Comparison of ENCODE assay signal across 23 cellular contexts in genomic region chr6:148445116-148445515, GRCh38.
DNase-seq lines count a peak whose midpoint lies in the region; ATAC-seq and TF ChIP-seq lines count a peak whose summit lies in the region.
"Had no signal": no experiment of that assay in that cellular context is flagged by ENCODE, and none has a peak within 500 bp of the region (broad histone marks: within the 10 kb centered on the region; RNA-seq: fewer than 3 reads in every experiment).

No MANE protein-coding gene starts in this region.

- intact Hi-C loops in Caco-2 (cut with micrococcal nuclease; ENCODE audit: unreplicated experiment) (loop anchor here (1.0 to 2.0 kb wide), 2 partner anchors 18 to 30 kb away; no protein-coding TSS in a partner anchor), PC-9 (cut with micrococcal nuclease; ENCODE audit: unreplicated experiment) (loop anchor here (1.0 to 2.0 kb wide), 5 partner anchors 39 to 252 kb away; partner anchors contain the start of gene SASH1)

- H4K20me1 ChIP-seq in PC-9 (ENCODE audit: insufficient read depth): no peaks in the 10 kb centered on the region

- no peaks in the 10 kb centered on the region; the same call in 1 of the 2 replicates for H3K79me2 ChIP-seq in PC-9 (ENCODE audit: low read depth)

- no peak for TF ChIP-seq CTCF in Caco-2 (IDR thresholded peaks at IDR 0.05; ENCODE audit: insufficient read depth in 1 of 2, low read depth in 1 of 2, low read length in 1 of 2, severe bottlenecking in 1 of 2, unreplicated experiment in 1 of 2)
- no peak for TF ChIP-seq CTCF in PC-9 (conservative IDR thresholded peaks at IDR 0.05)
- TF ChIP-seq CTCF in endothelial cell (IDR thresholded peaks at IDR 0.05; ENCODE audit: unreplicated experiment): no peak

- H3K27me3 ChIP-seq in Caco-2 (replicated peaks; ENCODE audit: control insufficient read depth, insufficient read depth, low read length) (no peaks in the 10 kb centered on the region), PC-9 (ENCODE audit: insufficient read depth, low read depth) (no peaks in the 10 kb centered on the region)
- H3K27me3 ChIP-seq: BE2C, esophagus muscularis mucosa, gastroesophageal sphincter had no signal

- peak overlapping the region; percentile 22 for H3K4me3 Mint-ChIP-seq in Caco-2 (ENCODE audit: unreplicated experiment)
- H3K4me3 Mint-ChIP-seq in endothelial cell (ENCODE audit: unreplicated experiment): no peak overlapping the region
- no peak overlapping the region for H3K4me3 Mint-ChIP-seq in activated CD8-positive, alpha-beta memory T cell treated with anti-CD3 and anti-CD28 coated beads, Interleukin-2, amount 10 ng/mL, durations not matched to agents 7 days and 5 days
- H3K4me3 Mint-ChIP-seq: activated B cell treated with CpG ODN at 0.5 μM for 24 hours; activated naive CD4-positive, alpha-beta T cell treated with anti-CD3 and anti-CD28 coated beads, Interleukin-2, amount 50 U/mL, for 24 hours; neural crest cell had no signal

- H2AFZ ChIP-seq in PC-9: no peak overlapping the region

- DNase-seq in Caco-2 (peak; percentile 77 to 86), PC-9 (peak; percentile 67 to 95), endothelial cell (ENCODE audit: low spot score) (no peak), NCI-H1694 treated with DMSO at 0.1 percent for 48 hours (lab: John Stamatoyannopoulos, UW) (no peak), NCI-H1092 treated with DMSO at 0.1 percent for 48 hours (lab: John Stamatoyannopoulos, UW) (no peak)
- no peak for DNase-seq in activated CD8-positive, alpha-beta memory T cell treated with anti-CD3 and anti-CD28 coated beads, Interleukin-2, amount 10 ng/mL, durations not matched to agents 7 days and 5 days
- DNase-seq: activated B cell treated with CpG ODN at 0.5 μM for 24 hours; activated CD8-positive, alpha-beta memory T cell treated with anti-CD3 and anti-CD28 coated beads, Interleukin-2, amount 50 U/mL, for 4 hours; BE2C; central memory CD4-positive, alpha-beta T cell; GDM1; NCI-H2029; NCI-H69 had no signal

- POLR2A ChIA-PET in Caco-2 (lab: Charles Lee): no interaction called here
- POLR2A ChIA-PET in PC-9 (lab: Charles Lee; ENCODE audit: unreplicated experiment): no interaction called here

- H3K36me3 ChIP-seq in Caco-2 (ENCODE audit: control insufficient read depth, insufficient read depth, low read length): no peaks in the 10 kb centered on the region
- no peaks in the 10 kb centered on the region for H3K36me3 ChIP-seq in PC-9 (ENCODE audit: low read depth)
- H3K36me3 ChIP-seq in mesodermal cell (ENCODE audit: control insufficient read depth, insufficient read depth, low read length): peaks cover 28% of the 10 kb centered on the region
- H3K36me3 ChIP-seq: BE2C, HAP-1, prostate gland had no signal

- H3K4me1 ChIP-seq in Caco-2: peaks cover 52% of the 10 kb centered on the region
- H3K4me1 ChIP-seq in PC-9 (replicated peaks; ENCODE audit: insufficient read depth): peaks cover 76% of the 10 kb centered on the region
- H3K4me1 ChIP-seq in mesodermal cell (ENCODE audit: control insufficient read depth, insufficient read depth, low read length, poor library complexity, severe bottlenecking): peaks cover 39% of the 10 kb centered on the region
- H3K4me1 ChIP-seq: BE2C, HAP-1, prostate gland had no signal

- H3F3A ChIP-seq in PC-9 (ENCODE audit: insufficient read depth, low read depth): peaks cover 44% of the 10 kb centered on the region

- peak overlapping the region; percentile 83 for H3K27ac Mint-ChIP-seq in Caco-2 (ENCODE audit: unreplicated experiment)
- peak overlapping the region; percentile 57 for H3K27ac Mint-ChIP-seq in endothelial cell (ENCODE audit: unreplicated experiment)
- no peak overlapping the region for H3K27ac Mint-ChIP-seq in activated CD8-positive, alpha-beta memory T cell treated with anti-CD3 and anti-CD28 coated beads, Interleukin-2, amount 10 ng/mL, durations not matched to agents 7 days and 5 days
- H3K27ac Mint-ChIP-seq: activated B cell treated with CpG ODN at 0.5 μM for 24 hours; activated naive CD4-positive, alpha-beta T cell treated with anti-CD3 and anti-CD28 coated beads, Interleukin-2, amount 50 U/mL, for 24 hours had no signal

- H3K9me3 Mint-ChIP-seq in Caco-2 (ENCODE audit: unreplicated experiment) (no peaks in the 10 kb centered on the region), endothelial cell (ENCODE audit: unreplicated experiment) (no peaks in the 10 kb centered on the region)
- H3K9me3 Mint-ChIP-seq in activated CD8-positive, alpha-beta memory T cell treated with anti-CD3 and anti-CD28 coated beads, Interleukin-2, amount 10 ng/mL, durations not matched to agents 7 days and 5 days (ENCODE audit: low read depth): no peaks in the 10 kb centered on the region
- H3K9me3 Mint-ChIP-seq: activated B cell treated with CpG ODN at 0.5 μM for 24 hours; activated naive CD4-positive, alpha-beta T cell treated with anti-CD3 and anti-CD28 coated beads, Interleukin-2, amount 50 U/mL, for 24 hours; neural crest cell had no signal

- H3K36me3 Mint-ChIP-seq in Caco-2 (ENCODE audit: insufficient read depth, unreplicated experiment) (peaks cover 41% of the 10 kb centered on the region), endothelial cell (ENCODE audit: low read depth, unreplicated experiment) (peaks cover 51% of the 10 kb centered on the region)
- H3K36me3 Mint-ChIP-seq in activated CD8-positive, alpha-beta memory T cell treated with anti-CD3 and anti-CD28 coated beads, Interleukin-2, amount 10 ng/mL, durations not matched to agents 7 days and 5 days: no peaks in the 10 kb centered on the region
- H3K36me3 Mint-ChIP-seq: activated naive CD4-positive, alpha-beta T cell treated with anti-CD3 and anti-CD28 coated beads, Interleukin-2, amount 50 U/mL, for 24 hours had no signal

- no peaks in the 10 kb centered on the region for H3K9me2 ChIP-seq in PC-9 (ENCODE audit: insufficient read depth)

- H3K4me1 Mint-ChIP-seq in Caco-2 (ENCODE audit: low read depth, unreplicated experiment): peaks cover 38% of the 10 kb centered on the region
- peaks cover 74% of the 10 kb centered on the region for H3K4me1 Mint-ChIP-seq in endothelial cell (ENCODE audit: unreplicated experiment)
- H3K4me1 Mint-ChIP-seq in activated CD8-positive, alpha-beta memory T cell treated with anti-CD3 and anti-CD28 coated beads, Interleukin-2, amount 10 ng/mL, durations not matched to agents 7 days and 5 days: peaks cover 6% of the 10 kb centered on the region
- H3K4me1 Mint-ChIP-seq: activated naive CD4-positive, alpha-beta T cell treated with anti-CD3 and anti-CD28 coated beads, Interleukin-2, amount 50 U/mL, for 24 hours had no signal

- WGBS in mesodermal cell (ENCODE audit: insufficient coverage in 2 of 2), 2 experiments: 89 to 92% methylated on average over 5 to 6 of the region's 6 CpGs

- CTCF ChIA-PET in Caco-2 (lab: Charles Lee) (interaction anchor here (1.2 kb wide), 1 partner anchor 40 kb away, joined by 4 read pairs; no protein-coding TSS in a partner anchor), PC-9 (lab: Charles Lee) (no interaction called here)
- CTCF ChIA-PET in activated CD8-positive, alpha-beta memory T cell treated with anti-CD3 and anti-CD28 coated beads, Interleukin-2, amount 10 ng/mL, durations not matched to agents 7 days and 5 days (lab: Charles Lee): no interaction called here

- H3K4me3 ChIP-seq in Caco-2 (ENCODE audit: low read depth, low read length) (no peak overlapping the region), PC-9 (peak overlapping the region; percentile 28; the same call in 1 of the 2 replicates), mesodermal cell (ENCODE audit: extremely low read depth, insufficient read depth, low read length, poor library complexity, severe bottlenecking) (no peak overlapping the region)
- H3K4me3 ChIP-seq: A549, esophagus muscularis mucosa, gastroesophageal sphincter, HAP-1, prostate gland had no signal

- ATAC-seq in activated CD8-positive, alpha-beta memory T cell treated with anti-CD3 and anti-CD28 coated beads, Interleukin-2, amount 10 ng/mL, durations not matched to agents 7 days and 5 days: no peak
- ATAC-seq in GM21786 (IDR thresholded peaks at IDR 0.05; ENCODE audit: unreplicated experiment): no peak
- ATAC-seq: A549, gastroesophageal sphincter, Right ventricle myocardium inferior had no signal

- H3K9me3 ChIP-seq in Caco-2: no peaks in the 10 kb centered on the region
- H3K9me3 ChIP-seq in PC-9 (ENCODE audit: insufficient read depth, low read depth): no peaks in the 10 kb centered on the region; the same call in 1 of the 2 replicates
- H3K9me3 ChIP-seq in mesodermal cell (ENCODE audit: control insufficient read depth, low read length): no peaks in the 10 kb centered on the region
- H3K9me3 ChIP-seq: A549, BE2C, esophagus muscularis mucosa, gastroesophageal sphincter, HAP-1, prostate gland had no signal

- H3K4me2 ChIP-seq in PC-9: peak overlapping the region; percentile 65
- H3K4me2 ChIP-seq: A549 had no signal

- H3K27me3 Mint-ChIP-seq in Caco-2 (ENCODE audit: insufficient read depth, unreplicated experiment) (no peaks in the 10 kb centered on the region), endothelial cell (ENCODE audit: unreplicated experiment) (peaks cover 27% of the 10 kb centered on the region)
- H3K27me3 Mint-ChIP-seq in activated CD8-positive, alpha-beta memory T cell treated with anti-CD3 and anti-CD28 coated beads, Interleukin-2, amount 10 ng/mL, durations not matched to agents 7 days and 5 days: peaks cover 7% of the 10 kb centered on the region

- BruUV-seq in Caco-2 (replicated peaks; lab: Mats Ljungman, UMichigan): no TSS peak
- BruUV-seq in PC-9 (replicated peaks; lab: Mats Ljungman, UMichigan): no TSS peak

- H3K27ac ChIP-seq in PC-9 (peak overlapping the region; percentile 79), mesodermal cell (ENCODE audit: low read depth, low read length, severe bottlenecking) (peak overlapping the region; percentile 19)
- H3K27ac ChIP-seq: A549, esophagus muscularis mucosa, gastroesophageal sphincter, prostate gland had no signal

Comparison
In these comparisons a context has a peak if more than half of its experiments do, and no peak if none do; other contexts are left out.
1. DNase-seq: peak in Caco-2 (2 of 2) and PC-9 (2 of 2); none in endothelial cell (single experiment), activated CD8-positive, alpha-beta memory T cell treated with anti-CD3 and anti-CD28 coated beads, Interleukin-2, amount 10 ng/mL, durations not matched to agents 7 days and 5 days (single experiment), NCI-H1694 treated with DMSO at 0.1 percent for 48 hours (single experiment) and NCI-H1092 treated with DMSO at 0.1 percent for 48 hours (single experiment).